Comparison of ENCODE assay signal across 1 cellular context in the genomic region with DNA sequence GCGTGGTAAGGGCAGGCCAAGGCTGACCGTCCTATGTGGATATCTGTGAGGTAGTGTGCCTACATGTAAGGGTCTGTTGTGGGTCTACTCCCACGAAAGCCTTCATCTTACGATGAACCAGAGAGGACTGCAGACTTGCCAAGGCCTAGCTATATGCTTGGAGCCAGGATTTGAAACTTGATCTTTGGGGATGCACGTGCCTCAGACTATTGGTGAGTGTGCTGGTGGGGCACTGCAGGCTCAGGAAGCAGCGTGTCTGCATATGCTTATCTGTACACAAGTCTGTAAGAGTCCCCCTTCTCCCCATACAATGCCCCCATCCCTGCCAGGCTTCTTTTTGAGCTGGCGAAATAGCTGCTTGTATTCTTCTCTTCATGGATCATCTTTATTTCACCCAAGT.
TF ChIP-seq lines count a peak whose summit lies in the region.

No MANE protein-coding gene starts in this region.

TF ChIP-seq in K562, 482 proteins besides CTCF, POLR2A, EP300 and RAD21 (continued from another document):
- TF ChIP-seq, protein P1, sequence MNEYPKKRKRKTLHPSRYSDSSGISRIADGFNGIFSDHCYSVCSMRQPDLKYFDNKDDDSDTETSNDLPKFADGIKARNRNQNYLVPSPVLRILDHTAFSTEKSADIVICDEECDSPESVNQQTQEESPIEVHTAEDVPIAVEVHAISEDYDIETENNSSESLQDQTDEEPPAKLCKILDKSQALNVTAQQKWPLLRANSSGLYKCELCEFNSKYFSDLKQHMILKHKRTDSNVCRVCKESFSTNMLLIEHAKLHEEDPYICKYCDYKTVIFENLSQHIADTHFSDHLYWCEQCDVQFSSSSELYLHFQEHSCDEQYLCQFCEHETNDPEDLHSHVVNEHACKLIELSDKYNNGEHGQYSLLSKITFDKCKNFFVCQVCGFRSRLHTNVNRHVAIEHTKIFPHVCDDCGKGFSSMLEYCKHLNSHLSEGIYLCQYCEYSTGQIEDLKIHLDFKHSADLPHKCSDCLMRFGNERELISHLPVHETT (CRISPR knock-in tag; conservative IDR thresholded peaks at IDR 0.05 in 1 of 2, IDR thresholded peaks at IDR 0.05 in 1 of 2): no peak
- TF ChIP-seq CHD4 (IDR thresholded peaks at IDR 0.05; ENCODE audit: insufficient read depth, insufficient replicate concordance, low read depth, low read length, poor library complexity, severe bottlenecking) (no peak), ZNF785 (CRISPR knock-in tag; IDR thresholded peaks at IDR 0.05) (no peak)
